ENCODE assay signal across 8 cellular contexts in genomic region chr14:62179367-62180018, GRCh38.
DNase-seq lines count a peak whose midpoint lies in the region; ATAC-seq and TF ChIP-seq lines count a peak whose summit lies in the region.

No MANE protein-coding gene starts in this region.

- TF ChIP-seq CTCF in GM10248 (IDR thresholded peaks at IDR 0.05; ENCODE audit: control extremely low read depth, extremely low read depth, low read depth, missing control alignments) = peak; percentile 71
- peak; percentile 65 for TF ChIP-seq CTCF in astrocyte of the spinal cord (IDR thresholded peaks at IDR 0.05; ENCODE audit: low read depth, low read length)

- CTCF ChIA-PET in GM10248 (lab: Yijun Ruan, JAX) = interaction anchor here (0.8 to 2.8 kb wide), 9 partner anchors 9 to 1101 kb away, joined by 3 to 23 read pairs (median 4); no protein-coding TSS in a partner anchor

- POLR2A ChIA-PET in GM10248 (lab: Yijun Ruan, JAX) = no interaction called here

- no peak overlapping the region for H3K4me3 ChIP-seq in astrocyte of the spinal cord (ENCODE audit: low read depth, low read length)

- in situ Hi-C loops in astrocyte of the spinal cord (cut with HindIII; ENCODE audit: low sequenced_read_pairs) = no loop called here

- DNase-seq in 8988T (peak; percentile 12), GM10248 (ENCODE audit: extremely low spot score) (peak; percentile 31), NCI-H460 (ENCODE audit: extremely low read depth, low read depth) (peak; percentile 62), astrocyte of the spinal cord (ENCODE audit: low read depth, low spot score) (peak; percentile 82), inferior parietal cortex (ENCODE audit: extremely low spot score) (peak; percentile 77)
- peak; percentile 10 for DNase-seq in stimulated activated naive CD8-positive, alpha-beta T cell treated with anti-CD3 and anti-CD28 coated beads, Interleukin-15, Interleukin-2, amounts not matched to agents 100 U/mL and 50 U/mL, for 24 hours

- peak; percentile 72 for ATAC-seq in HG03442 (IDR thresholded peaks at IDR 0.05; ENCODE audit: unreplicated experiment)
- ATAC-seq in stimulated activated naive CD8-positive, alpha-beta T cell treated with anti-CD3 and anti-CD28 coated beads, Interleukin-15, Interleukin-2, amounts not matched to agents 100 U/mL and 50 U/mL, for 24 hours = no peak
- no peak for ATAC-seq in HG02571 (IDR thresholded peaks at IDR 0.05; ENCODE audit: unreplicated experiment)

Comparison
In these comparisons a context has a peak if more than half of its experiments do, and no peak if none do; other contexts are left out.
1. DNase-seq: peak in every context shown above with its lines; median percentile 82 in astrocyte of the spinal cord; 77 in inferior parietal cortex; 62 in NCI-H460; 31 in GM10248; 12 in 8988T; 10 in stimulated activated naive CD8-positive, alpha-beta T cell treated with anti-CD3 and anti-CD28 coated beads, Interleukin-15, Interleukin-2, amounts not matched to agents 100 U/mL and 50 U/mL, for 24 hours.